Comparison of ENCODE assay signal across 8 cellular contexts in the genomic region with DNA sequence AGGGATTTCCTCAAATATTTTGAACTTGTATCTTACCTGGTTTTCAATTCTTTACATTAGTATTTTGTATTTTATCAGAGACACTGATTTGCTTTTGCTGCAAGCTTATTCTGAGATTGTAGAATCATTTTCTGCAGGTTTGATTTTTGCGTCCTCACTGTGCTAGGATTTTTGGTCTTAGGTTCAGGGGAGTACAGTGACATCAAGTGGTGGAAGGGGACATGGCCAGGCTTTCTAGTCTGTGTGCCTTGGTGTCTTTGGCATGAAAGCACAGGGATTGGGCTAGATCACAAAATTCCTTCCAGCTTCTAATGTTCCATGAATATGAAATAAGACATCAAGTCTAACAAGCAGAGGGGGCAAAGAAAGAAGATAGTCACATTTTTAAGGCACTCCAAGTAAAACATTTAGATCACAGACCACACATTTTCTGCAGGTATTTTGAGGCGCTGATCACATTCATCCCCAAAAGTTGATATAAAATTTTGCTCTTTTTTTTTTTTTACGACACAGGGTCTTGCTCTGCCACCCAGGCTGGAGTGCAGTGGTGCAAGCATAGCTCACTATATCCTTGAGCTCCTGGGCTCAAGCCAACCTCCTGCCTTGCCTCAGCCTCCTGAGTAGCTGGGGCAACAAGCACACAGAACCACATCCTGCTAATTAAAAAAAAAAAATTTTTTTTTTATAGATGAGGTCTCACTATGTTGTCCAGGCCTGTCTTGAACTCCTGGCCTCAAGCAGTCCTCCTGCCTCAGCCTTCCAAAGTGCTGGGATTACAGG.
DNase-seq lines count a peak whose midpoint lies in the region; ATAC-seq and TF ChIP-seq lines count a peak whose summit lies in the region.

No MANE protein-coding gene starts in this region.

- CTCF ChIA-PET in RWPE1 (lab: Yijun Ruan, JAX): interaction anchor here (0.6 to 1.2 kb wide), 4 partner anchors 111 to 751 kb away, joined by 3 to 7 read pairs (median 4); no protein-coding TSS in a partner anchor
- CTCF ChIA-PET in activated CD4-positive, alpha-beta memory T cell treated with anti-CD3 and anti-CD28 coated beads for 36 hours (lab: Charles Lee): interaction anchor here (1.2 kb wide), 1 partner anchor 383 kb away, joined by 3 read pairs; no protein-coding TSS in a partner anchor

- POLR2A ChIA-PET in RWPE1 (lab: Yijun Ruan, JAX; ENCODE audit: low non-redundant PET): interaction anchor here (0.5 kb wide), 1 partner anchor 827 kb away, joined by 3 read pairs; no protein-coding TSS in a partner anchor
- POLR2A ChIA-PET in activated CD4-positive, alpha-beta memory T cell treated with anti-CD3 and anti-CD28 coated beads for 36 hours (lab: Charles Lee): no interaction called here

- no peak overlapping the region for H3K4me3 Mint-ChIP-seq in activated CD4-positive, alpha-beta memory T cell treated with anti-CD3 and anti-CD28 coated beads for 36 hours

- no peaks in the 10 kb centered on the region for H3K4me1 Mint-ChIP-seq in activated CD4-positive, alpha-beta memory T cell treated with anti-CD3 and anti-CD28 coated beads for 36 hours (ENCODE audit: low read depth)

- intact Hi-C loops in activated CD4-positive, alpha-beta memory T cell treated with anti-CD3 and anti-CD28 coated beads for 36 hours (cut with micrococcal nuclease): no loop called here

- no peak overlapping the region for H3K27ac ChIP-seq in RWPE1

- DNase-seq in GM12864 (ENCODE audit: low read depth) (peak; percentile 8), LoVo (ENCODE audit: low spot score) (peak; percentile 37), RWPE1 (ENCODE audit: low spot score) (peak; percentile 19), fibroblast of pulmonary artery (ENCODE audit: low read depth) (peak; percentile 79), nucleus accumbens (lab: John Stamatoyannopoulos, UW) (peak in 42 of 56 donors; percentile 5 to 76 (median 36))
- DNase-seq in activated CD4-positive, alpha-beta memory T cell treated with anti-CD3 and anti-CD28 coated beads for 36 hours: no peak

- H3K27ac Mint-ChIP-seq in activated CD4-positive, alpha-beta memory T cell treated with anti-CD3 and anti-CD28 coated beads for 36 hours: no peak overlapping the region

- H3K4me3 ChIP-seq in GM12864 (ENCODE audit: low read depth, low read length) (no peak overlapping the region), fibroblast of pulmonary artery (replicated peaks; ENCODE audit: low read depth, low read length) (no peak overlapping the region)

- H3K9me3 Mint-ChIP-seq in activated CD4-positive, alpha-beta memory T cell treated with anti-CD3 and anti-CD28 coated beads for 36 hours: no peaks in the 10 kb centered on the region

- no peak for ATAC-seq in HG03280 (IDR thresholded peaks at IDR 0.05; ENCODE audit: unreplicated experiment)
- ATAC-seq in HG03354 (IDR thresholded peaks at IDR 0.05; ENCODE audit: poor library complexity, severe bottlenecking, unreplicated experiment): no peak

- no peaks in the 10 kb centered on the region for H3K27me3 Mint-ChIP-seq in activated CD4-positive, alpha-beta memory T cell treated with anti-CD3 and anti-CD28 coated beads for 36 hours

- TF ChIP-seq CTCF in GM12864 (IDR thresholded peaks at IDR 0.05; ENCODE audit: low read depth, low read length, missing control alignments) (peak; percentile 66), RWPE1 (conservative IDR thresholded peaks at IDR 0.05; ENCODE audit: low read depth) (peak; percentile 57), fibroblast of pulmonary artery (IDR thresholded peaks at IDR 0.05; ENCODE audit: low read length, missing control alignments) (peak; percentile 90)

- H3K36me3 Mint-ChIP-seq in activated CD4-positive, alpha-beta memory T cell treated with anti-CD3 and anti-CD28 coated beads for 36 hours: no peaks in the 10 kb centered on the region
